ENCODE assay signal across 31 cellular contexts in genomic region chr11:33368931-33369330, GRCh38. TPM values are rescaled to one million over a fixed set of nuclear protein-coding genes. Genes with fewer than 3 reads are reported as not detected.
"Had no signal": no experiment of that assay in that cellular context is flagged by ENCODE, and none has a peak within 500 bp of the region (broad histone marks: within the 10 kb centered on the region; RNA-seq: fewer than 3 reads in every experiment).

No MANE protein-coding gene starts in this region.

- FAIRE-seq: TTC549 had no signal

- H3K9me3 ChIP-seq: MG63 had no signal

- H3K4me1 Mint-ChIP-seq: activated CD4-positive, alpha-beta T cell treated with anti-CD3 and anti-CD28 coated beads, Interleukin-2, amount 10 ng/mL, durations not matched to agents 24 days and 14 days; activated naive CD8-positive, alpha-beta T cell treated with anti-CD3 and anti-CD28 coated beads for 36 hours; central memory CD8-positive, alpha-beta T cell had no signal

- H3K4me3 Mint-ChIP-seq: activated CD4-positive, alpha-beta T cell treated with anti-CD3 and anti-CD28 coated beads, Interleukin-2, amount 10 ng/mL, durations not matched to agents 24 days and 14 days; activated CD8-positive, alpha-beta T cell treated with anti-CD3 and anti-CD28 coated beads for 36 hours; activated naive CD4-positive, alpha-beta T cell treated with anti-CD3 and anti-CD28 coated beads for 36 hours; activated naive CD8-positive, alpha-beta T cell treated with anti-CD3 and anti-CD28 coated beads for 36 hours; activated T-cell treated with anti-CD3 and anti-CD28 coated beads, Interleukin-2, amount 50 U/mL, for 4 hours; activated T-helper 1 cell treated with anti-CD3 and anti-CD28 coated beads, Interleukin-12 subunit alpha, Interleukin-12 subunit beta, Interleukin-2, Interleukin-4 antibody, amounts not matched to agents 30 ng/mL and 10 ng/mL and 1 ng/mL, durations not matched to agents 14 hours and 24 hours and 36 hours; central memory CD8-positive, alpha-beta T cell; T-helper 1 cell treated with Interleukin-12 subunit alpha and Interleukin-12 subunit beta and Interleukin-4 antibody, amounts not matched to agents 30 μg/mL and 1 μg/mL, for 36 hours; T-helper 2 cell treated with Interferon-gamma antibody and Interleukin-4, amounts not matched to agents 5 μg/mL and 100 μg/mL, for 36 hours had no signal

- H3K36me3 Mint-ChIP-seq: activated naive CD8-positive, alpha-beta T cell treated with anti-CD3 and anti-CD28 coated beads for 36 hours had no signal

- H3K27ac Mint-ChIP-seq: activated CD4-positive, alpha-beta T cell treated with anti-CD3 and anti-CD28 coated beads, Interleukin-2, amount 10 ng/mL, durations not matched to agents 24 days and 14 days; activated CD8-positive, alpha-beta T cell treated with anti-CD3 and anti-CD28 coated beads for 36 hours; activated naive CD4-positive, alpha-beta T cell treated with anti-CD3 and anti-CD28 coated beads for 36 hours; activated naive CD8-positive, alpha-beta T cell treated with anti-CD3 and anti-CD28 coated beads for 36 hours; activated T-helper 1 cell treated with anti-CD3 and anti-CD28 coated beads, Interleukin-12 subunit alpha, Interleukin-12 subunit beta, Interleukin-2, Interleukin-4 antibody, amounts not matched to agents 30 ng/mL and 10 ng/mL and 1 ng/mL, durations not matched to agents 14 hours and 24 hours and 36 hours; T-helper 1 cell treated with Interleukin-12 subunit alpha and Interleukin-12 subunit beta and Interleukin-4 antibody, amounts not matched to agents 30 μg/mL and 1 μg/mL, for 36 hours; T-helper 2 cell treated with Interferon-gamma antibody and Interleukin-4, amounts not matched to agents 5 μg/mL and 100 μg/mL, for 36 hours had no signal

- H3K27ac ChIP-seq: cardiac muscle cell had no signal

- H3K4me3 ChIP-seq: cardiac muscle cell, MG63 had no signal

- H3K36me3 ChIP-seq: cardiac muscle cell, MG63 had no signal

- DNase-seq: activated CD4-positive, alpha-beta T cell treated with anti-CD3 and anti-CD28 coated beads, Interleukin-2, amount 10 ng/mL, durations not matched to agents 24 days and 14 days; activated CD4-positive, alpha-beta T cell treated with anti-CD3 and anti-CD28 coated beads, Interleukin-2, amount 50 U/mL, for 4 hours; activated CD8-positive, alpha-beta T cell treated with anti-CD3 and anti-CD28 coated beads for 36 hours; activated gamma-delta T cell treated with Interleukin-2 at 50 U/mL for 16 hours; activated naive CD4-positive, alpha-beta T cell treated with anti-CD3 and anti-CD28 coated beads for 36 hours; activated naive CD8-positive, alpha-beta T cell treated with anti-CD3 and anti-CD28 coated beads for 36 hours; activated T-cell treated with anti-CD3 and anti-CD28 coated beads, Interleukin-2, amount 50 U/mL, for 4 hours; amniotic stem cell; aorta; Kasumi-1; KG1; MG63; NCI-H1048; NCI-H1105 treated with DMSO at 0.1 percent for 48 hours; NCI-H1436; NCI-H1694; NCI-H1930; NCI-H2081 treated with DMSO at 0.1 percent for 48 hours; NCI-H226; NCI-H446 treated with DMSO at 0.1 percent for 48 hours; NCI-H524; RPMI8226 had no signal

- H3K27me3 ChIP-seq: MG63 had no signal

- H3K9me3 Mint-ChIP-seq: activated CD4-positive, alpha-beta T cell treated with anti-CD3 and anti-CD28 coated beads, Interleukin-2, amount 10 ng/mL, durations not matched to agents 24 days and 14 days; activated CD8-positive, alpha-beta T cell treated with anti-CD3 and anti-CD28 coated beads for 36 hours; activated naive CD4-positive, alpha-beta T cell treated with anti-CD3 and anti-CD28 coated beads for 36 hours; activated naive CD8-positive, alpha-beta T cell treated with anti-CD3 and anti-CD28 coated beads for 36 hours; activated T-cell treated with anti-CD3 and anti-CD28 coated beads, Interleukin-2, amount 50 U/mL, for 4 hours; activated T-helper 1 cell treated with anti-CD3 and anti-CD28 coated beads, Interleukin-12 subunit alpha, Interleukin-12 subunit beta, Interleukin-2, Interleukin-4 antibody, amounts not matched to agents 30 ng/mL and 10 ng/mL and 1 ng/mL, durations not matched to agents 14 hours and 24 hours and 36 hours; central memory CD8-positive, alpha-beta T cell; T-helper 1 cell treated with Interleukin-12 subunit alpha and Interleukin-12 subunit beta and Interleukin-4 antibody, amounts not matched to agents 30 μg/mL and 1 μg/mL, for 36 hours; T-helper 2 cell treated with Interferon-gamma antibody and Interleukin-4, amounts not matched to agents 5 μg/mL and 100 μg/mL, for 36 hours had no signal

- ATAC-seq: activated CD8-positive, alpha-beta T cell treated with anti-CD3 and anti-CD28 coated beads for 36 hours; activated T-cell treated with anti-CD3 and anti-CD28 coated beads, Interleukin-2, amount 50 U/mL, for 4 hours; Panc1; Right ventricle myocardium inferior had no signal

RNA-seq across cellular contexts. Expression of gene KIAA1549L, which starts 7.0 kb away (rescaled TPM):
- total RNA-seq: activated CD4-positive, alpha-beta T cell treated with anti-CD3 and anti-CD28 coated beads, Interleukin-2, amount 10 ng/mL, durations not matched to agents 24 days and 14 days; activated CD8-positive, alpha-beta memory T cell treated with anti-CD3 and anti-CD28 coated beads for 36 hours; activated CD8-positive, alpha-beta T cell treated with anti-CD3 and anti-CD28 coated beads for 36 hours; activated naive CD4-positive, alpha-beta T cell treated with anti-CD3 and anti-CD28 coated beads for 36 hours; activated naive CD8-positive, alpha-beta T cell treated with anti-CD3 and anti-CD28 coated beads for 36 hours; activated T-cell treated with anti-CD3 and anti-CD28 coated beads, Interleukin-2, amount 50 U/mL, for 4 hours; activated T-helper 1 cell treated with anti-CD3 and anti-CD28 coated beads, Interleukin-12 subunit alpha, Interleukin-12 subunit beta, Interleukin-2, Interleukin-4 antibody, amounts not matched to agents 30 ng/mL and 10 ng/mL and 1 ng/mL, durations not matched to agents 14 hours and 24 hours and 36 hours had no signal
